11 cellular contexts compared by ENCODE assay signal in genomic region chr22:40953446-40953845, GRCh38. TPM values are rescaled to one million over a fixed set of nuclear protein-coding genes. Genes with fewer than 3 reads are reported as not detected.
DNase-seq lines count a peak whose midpoint lies in the region; ATAC-seq, FAIRE-seq and TF ChIP-seq lines count a peak whose summit lies in the region.
"Had no signal": no experiment of that assay in that cellular context is flagged by ENCODE, and none has a peak within 500 bp of the region (broad histone marks: within the 10 kb centered on the region; RNA-seq: fewer than 3 reads in every experiment).

No MANE protein-coding gene starts in this region.

- peak overlapping the region; percentile 91 for H3K4me3 ChIP-seq in DOHH2 (ENCODE audit: low read length)
- peak overlapping the region; percentile 96 for H3K4me3 ChIP-seq in Loucy (ENCODE audit: low read length, poor library complexity, severe bottlenecking)
- H3K4me3 ChIP-seq in K562 = peak overlapping the region; percentile 47; the same call in 1 of the 2 replicates
- H3K4me3 ChIP-seq: SJSA1 had no signal

- H4K20me1 ChIP-seq in DOHH2 (ENCODE audit: control insufficient read depth, insufficient read depth, low read depth, low read length) = 0 out of 2 replicates have a peak, but pooled peaks cover 3% of the 10 kb centered on the region
- peaks cover 32% of the 10 kb centered on the region for H4K20me1 ChIP-seq in Loucy (ENCODE audit: insufficient read depth, low read length, poor library complexity, severe bottlenecking)
- no peaks in the 10 kb centered on the region for H4K20me1 ChIP-seq in K562 (replicated peaks; ENCODE audit: control insufficient read depth, insufficient read depth, low read length)

- H3K79me2 ChIP-seq in DOHH2 (ENCODE audit: control insufficient read depth, low read length) = peaks cover 68% of the 10 kb centered on the region
- peaks cover 56% of the 10 kb centered on the region for H3K79me2 ChIP-seq in Loucy (ENCODE audit: insufficient read depth, low read length)
- peaks cover 59% of the 10 kb centered on the region for H3K79me2 ChIP-seq in K562 (ENCODE audit: control insufficient read depth, insufficient read depth, low read length)

- in situ Hi-C loops in K562 (cut with MboI) = loop anchor here (10.0 kb wide), 1 partner anchor 131 kb away; no protein-coding TSS in a partner anchor

- TF ChIP-seq RAD21 in K562 (CRISPR knock-in tag; conservative IDR thresholded peaks at IDR 0.05 in 1 of 2, IDR thresholded peaks at IDR 0.05 in 1 of 2) = no peak

- FAIRE-seq in K562 (lab: Jason Lieb, UNC) = no peak

- H3K27ac ChIP-seq in DOHH2 (ENCODE audit: low read depth, low read length) (no peak overlapping the region), K562 (ENCODE audit: extremely low read depth, low read depth, low read length) (peak overlapping the region; percentile 46; the same call in 2 of the 3 replicates)
- H3K27ac ChIP-seq: SJSA1 had no signal

- H3K4me1 Mint-ChIP-seq in neural crest cell = peaks cover 22% of the 10 kb centered on the region

- 25% methylated on average over 2 of the region's 2 CpGs for WGBS in K562 (ENCODE audit: insufficient coverage, low coverage, missing lambda C conversion rate)

- H3K36me3 ChIP-seq in DOHH2 (ENCODE audit: control insufficient read depth, low read length) (peaks cover 49% of the 10 kb centered on the region), Loucy (ENCODE audit: insufficient read depth, low read length) (no peaks in the 10 kb centered on the region), K562 (ENCODE audit: control insufficient read depth, insufficient read depth, low read length) (peaks cover 35% of the 10 kb centered on the region)

- no peaks in the 10 kb centered on the region for H3K9me3 Mint-ChIP-seq in neural crest cell

- TF ChIP-seq POLR2A in K562 (conservative IDR thresholded peaks at IDR 0.05) = no peak

- 0 out of 2 replicates have a peak, but pooled peaks cover 2% of the 10 kb centered on the region for H3F3A ChIP-seq in DOHH2 (ENCODE audit: control insufficient read depth, insufficient read depth)
- no peaks in the 10 kb centered on the region for H3F3A ChIP-seq in Loucy (ENCODE audit: low read depth)

- CTCF ChIA-PET in K562 (lab: Yijun Ruan, JAX; ENCODE audit: low intra/inter-chr PET ratio) = no interaction called here

- H3K4me1 ChIP-seq in DOHH2 (ENCODE audit: control insufficient read depth, low read length) (peaks cover 20% of the 10 kb centered on the region), Loucy (ENCODE audit: insufficient read depth, low read length, poor library complexity, severe bottlenecking) (peaks cover 19% of the 10 kb centered on the region), K562 (replicated peaks in 1 of 2; ENCODE audit: control insufficient read depth in 2 of 2, insufficient read depth in 2 of 2, low read length in 2 of 2) (peaks cover 22 to 23% of the 10 kb centered on the region in 2 experiments; a peak in 4 of 5 replicates)

- no peak overlapping the region for H2AFZ ChIP-seq in Loucy (ENCODE audit: low read length)
- H2AFZ ChIP-seq in K562 (ENCODE audit: low read depth, low read length) = no peak overlapping the region

- DNase-seq in K562 (ENCODE audit: extremely low read depth in 1 of 4, low spot score in 3 of 4) (no peak), neural crest cell (ENCODE audit: low read depth, low spot score) (no peak), RPMI8226 (no peak), NCI-H1105 treated with DMSO at 0.1 percent for 48 hours (lab: John Stamatoyannopoulos, UW) (no peak), kidney glomerular epithelial cell (lab: John Stamatoyannopoulos, UW) (no peak)
- DNase-seq: left ventricle myocardium superior, NCI-H2081 had no signal

- peak overlapping the region; percentile 88 for H3K4me2 ChIP-seq in DOHH2 (ENCODE audit: low read length)
- peak overlapping the region; percentile 79 for H3K4me2 ChIP-seq in Loucy (ENCODE audit: low read depth, low read length, poor library complexity, severe bottlenecking)
- peak overlapping the region; percentile 47 for H3K4me2 ChIP-seq in K562 (ENCODE audit: insufficient read depth, low read length)

- POLR2A ChIA-PET in K562 (lab: Yijun Ruan, JAX) = interaction anchor here (1.0 kb wide), 2 partner anchors 10 to 30 kb away, joined by 3 read pairs; no protein-coding TSS in a partner anchor

- H3K27me3 ChIP-seq in DOHH2 (ENCODE audit: control insufficient read depth, low read length) (no peaks in the 10 kb centered on the region), Loucy (ENCODE audit: insufficient read depth, low read length, poor library complexity, severe bottlenecking) (no peaks in the 10 kb centered on the region), K562 (ENCODE audit: control insufficient read depth in 2 of 2, insufficient read depth in 2 of 2, low read length in 2 of 2) (no peaks in the 10 kb centered on the region)
- H3K27me3 ChIP-seq: SJSA1 had no signal

- no peak for TF ChIP-seq EP300 in K562 (IDR thresholded peaks at IDR 0.05; ENCODE audit: low read length)

- H3K27ac Mint-ChIP-seq in neural crest cell (ENCODE audit: unreplicated experiment) = no peak overlapping the region

- TF ChIP-seq CTCF in DOHH2 (IDR thresholded peaks at IDR 0.05; ENCODE audit: low read depth, low read length, poor library complexity, severe bottlenecking) = no peak
- no peak for TF ChIP-seq CTCF in Loucy (conservative IDR thresholded peaks at IDR 0.05; ENCODE audit: low read length)
- no peak for TF ChIP-seq CTCF in K562 (IDR thresholded peaks at IDR 0.05 in 2 of 3, conservative IDR thresholded peaks at IDR 0.05 in 1 of 3; ENCODE audit: insufficient read depth in 2 of 3, low read depth in 1 of 3, low read length in 3 of 3)
- TF ChIP-seq CTCF in neural crest cell (conservative IDR thresholded peaks at IDR 0.05) = no peak

- peaks cover 3% of the 10 kb centered on the region for H3K27me3 Mint-ChIP-seq in neural crest cell (ENCODE audit: low read depth)

- no peak for ATAC-seq in K562
- ATAC-seq: esophagus mucosa, left ventricle myocardium superior had no signal

- intact Hi-C loops in K562 (cut with micrococcal nuclease) = no loop called here

- H3K9ac ChIP-seq in Loucy (ENCODE audit: low read depth, low read length, poor library complexity, severe bottlenecking) (peak overlapping the region; percentile 91), K562 (ENCODE audit: insufficient read depth in 1 of 2, low read depth in 2 of 2, low read length in 2 of 2) (peak overlapping the region in 1 of 2 experiments; percentile 81; a peak in 2 of 4 replicates)

- H3K36me3 Mint-ChIP-seq in neural crest cell (ENCODE audit: low read depth) = peaks cover 2% of the 10 kb centered on the region

- H3K9me3 ChIP-seq in DOHH2 (ENCODE audit: control insufficient read depth, insufficient read depth, low read length) (no peaks in the 10 kb centered on the region), Loucy (ENCODE audit: insufficient read depth, low read depth, low read length) (no peaks in the 10 kb centered on the region), K562 (replicated peaks; ENCODE audit: control insufficient read depth, insufficient read depth, low read depth, low read length) (no peaks in the 10 kb centered on the region)
- H3K9me3 ChIP-seq: SJSA1 had no signal

- no peaks in the 10 kb centered on the region for H3K9me1 ChIP-seq in K562 (ENCODE audit: control insufficient read depth, insufficient read depth, low read length)

- BruUV-seq in K562 (replicated peaks; lab: Mats Ljungman, UMichigan) = no TSS peak

- H3K9me2 ChIP-seq in DOHH2 (replicated peaks; ENCODE audit: control insufficient read depth, low read length) (no peaks in the 10 kb centered on the region), Loucy (replicated peaks; ENCODE audit: low read depth, low read length) (no peaks in the 10 kb centered on the region)

- H3K4me3 Mint-ChIP-seq in neural crest cell = peak overlapping the region; percentile 100

TF ChIP-seq in K562, 482 proteins besides CTCF, POLR2A, EP300 and RAD21:
- TF ChIP-seq TEAD4 (IDR thresholded peaks at IDR 0.05; ENCODE audit: low read length) = 0 out of 2 replicates have a peak, but pooled peaks have one; percentile 27
- no peak for TF ChIP-seq TEAD4 (CRISPR knock-in tag; IDR thresholded peaks at IDR 0.05; ENCODE audit: borderline replicate concordance)
- no peak for TF ChIP-seq SAFB (IDR thresholded peaks at IDR 0.05; ENCODE audit: borderline replicate concordance, low read depth, low read length)
- TF ChIP-seq RCOR1 (IDR thresholded peaks at IDR 0.05; ENCODE audit: borderline replicate concordance in 1 of 2, low read depth in 2 of 2, low read length in 2 of 2) = peak in 1 of 2 experiments; percentile 78; a peak in 2 of 4 replicates
- no peak for TF ChIP-seq NR1H2 (CRISPR knock-in tag; IDR thresholded peaks at IDR 0.05)
- no peak for TF ChIP-seq JUN (IDR thresholded peaks at IDR 0.05; ENCODE audit: borderline replicate concordance, low read depth, low read length)
- no peak for TF ChIP-seq JUN (CRISPR knock-in tag; IDR thresholded peaks at IDR 0.05; ENCODE audit: borderline replicate concordance)
- TF ChIP-seq RBM17 (IDR thresholded peaks at IDR 0.05; ENCODE audit: borderline replicate concordance, low read depth, low read length) = no peak
- TF ChIP-seq KDM1A (IDR thresholded peaks at IDR 0.05) = 0 out of 4 replicates have a peak, but pooled peaks have one; percentile 15 to 38
- peak; percentile 36; the same call in 1 of the 2 replicates for TF ChIP-seq CBFA2T3 (IDR thresholded peaks at IDR 0.05)

RNA-seq across cellular contexts. Expression of gene RBX1, which starts 2.3 kb away (rescaled TPM):
- total RNA-seq in K562 (2011; cell fraction: chromatin; rRNA removed; ENCODE audit: low replicate concordance) = 33.6 and 46.2 TPM in 2 replicates
- total RNA-seq in K562 (2011; cell fraction: nucleolus; rRNA removed) = 20.1 and 26.2 TPM in 2 replicates
- total RNA-seq in K562 (2011; cell fraction: nucleoplasm; rRNA removed) = 44.1 and 71.1 TPM in 2 replicates
- 52.7 and 61.3 TPM in 2 replicates for total RNA-seq in K562 (2014; rRNA removed)
- total RNA-seq in K562 (2014; rRNA removed; fragmentation: Illumina TruSeq; extraction: Trizol) = 66.9 and 72.6 TPM in 2 replicates
- total RNA-seq in K562 (2015; rRNA removed; fragmentation: Illumina TruSeq; extraction: Trizol) = 41.5 and 44.0 TPM in 2 replicates
- 54.1 and 64.5 TPM in 2 replicates for total RNA-seq in K562 (2021)
- polyA plus RNA-seq in K562 (2011; rRNA removed) = 97.5 and 115 TPM in 2 replicates
- polyA plus RNA-seq in K562 (2011; cell fraction: cytosol; rRNA removed) = 81.1 and 84.6 TPM in 2 replicates
- 33.5 and 56.4 TPM in 2 replicates for polyA plus RNA-seq in K562 (2011; cell fraction: nucleus; rRNA removed)
- polyA plus RNA-seq in K562 (2012) = 49.0 and 111 TPM in 2 replicates
- polyA plus RNA-seq in K562 (2014; fragmentation: Illumina TruSeq; extraction: Trizol) = 67.9 and 74.2 TPM in 2 replicates
- 100 to 1,000 TPM; 256 to 259 TPM for polyA plus RNA-seq in K562 (2014; fragmentation: Nextera tagmentation; extraction: Ambion mirVana)
- 119 and 128 TPM in 2 replicates for polyA plus RNA-seq in K562 (2014; rRNA removed)
- polyA minus RNA-seq in K562 (2011; rRNA and poly(A)+ RNA removed) = 25.3 and 26.9 TPM in 2 replicates
- 8.0 and 9.1 TPM in 2 replicates for polyA minus RNA-seq in K562 (2011; cell fraction: cytosol; rRNA and poly(A)+ RNA removed)
- polyA minus RNA-seq in K562 (2011; cell fraction: nucleus; rRNA and poly(A)+ RNA removed) = 8.5 and 14.8 TPM in 2 replicates
- 75.5 and 78.7 TPM in 2 replicates for total RNA-seq in neural crest cell
